In genomic region chr5:62812653-62813329, GRCh38 we compare ENCODE assay signal across 27 cellular contexts.
"Had no signal": no experiment of that assay in that cellular context is flagged by ENCODE, and none has a peak within 500 bp of the region (broad histone marks: within the 10 kb centered on the region; RNA-seq: fewer than 3 reads in every experiment).

No MANE protein-coding gene starts in this region.

- H3K4me3 ChIP-seq: heart left ventricle, left lung, lower lobe of right lung, mucosa of descending colon, testis, transverse colon had no signal

- H3K27me3 ChIP-seq: brain microvascular endothelial cell, heart left ventricle, left lung, testis, transverse colon had no signal

- H3K4me1 ChIP-seq: heart left ventricle, left lung, lower lobe of right lung, testis, transverse colon had no signal

- DNase-seq: activated CD4-positive, alpha-beta memory T cell treated with anti-CD3 and anti-CD28 coated beads, Interleukin-2, amount 10 ng/mL, durations not matched to agents 7 days and 5 days; activated CD4-positive, alpha-beta T cell treated with anti-CD3 and anti-CD28 coated beads for 1 hour; activated CD4-positive, alpha-beta T cell treated with anti-CD3 and anti-CD28 coated beads, Interleukin-2, amount 10 ng/mL, durations not matched to agents 7 days and 5 days; activated CD8-positive, alpha-beta memory T cell treated with anti-CD3 and anti-CD28 coated beads, Interleukin-2, amount 50 U/mL, for 48 hours; activated gamma-delta T cell treated with Interleukin-2 at 50 U/mL for 16 hours; activated naive CD4-positive, alpha-beta T cell treated with anti-CD3 and anti-CD28 coated beads, Interleukin-2, amount 50 U/mL, for 16 hours; activated T-cell treated with anti-CD3 and anti-CD28 coated beads, Interleukin-2, amount 50 U/mL, for 24 hours; amniotic stem cell; brain microvascular endothelial cell; caudate nucleus; cortex of kidney; effector memory CD8-positive, alpha-beta T cell; foreskin fibroblast; heart left ventricle; hypothalamus; kidney glomerular epithelial cell; left lung; lower lobe of right lung; mesendoderm; mucosa of descending colon; posterior cingulate gyrus; right cardiac atrium; stimulated activated CD4-positive, alpha-beta T cell treated with anti-CD3 and anti-CD28 coated beads, Interleukin-2, amount 100 ng/mL, for 48 hours; stimulated activated naive CD4-positive, alpha-beta T cell treated with Interleukin-2 at 50 U/mL for 16 hours; T-helper 9 cell; testis; transverse colon had no signal

- H3K36me3 ChIP-seq: brain microvascular endothelial cell, heart left ventricle, left lung, lower lobe of right lung, transverse colon had no signal

- H3K9me3 ChIP-seq: left lung, lower lobe of right lung, mucosa of descending colon, testis, transverse colon had no signal

- H3K27ac ChIP-seq: brain microvascular endothelial cell, heart left ventricle, left lung, lower lobe of right lung, testis, transverse colon had no signal
